Comparison of ENCODE assay signal across 3 cellular contexts in the genomic region with DNA sequence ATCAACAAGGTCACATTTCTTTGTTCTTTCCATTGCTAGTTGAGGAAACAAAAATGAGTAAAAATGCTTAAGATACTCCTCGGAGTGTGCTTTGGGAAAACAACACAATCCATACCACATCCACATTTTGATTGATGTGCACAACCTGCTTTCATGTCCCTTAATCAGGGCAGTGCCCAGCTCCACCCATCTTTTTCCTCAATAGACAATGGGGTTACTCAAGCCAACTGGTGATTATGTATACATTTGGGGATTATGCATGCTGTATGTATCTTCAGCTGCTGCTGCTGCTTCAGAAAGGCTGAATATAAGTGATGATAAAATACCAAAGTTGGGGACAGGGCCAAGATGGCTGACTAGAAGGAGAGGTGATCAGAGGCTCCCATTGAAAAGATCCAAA.
"Had no signal": no experiment of that assay in that cellular context is flagged by ENCODE, and none has a peak within 500 bp of the region (broad histone marks: within the 10 kb centered on the region; RNA-seq: fewer than 3 reads in every experiment).

No MANE protein-coding gene starts in this region.

- ATAC-seq: GM12878 had no signal

- H3K4me3 ChIP-seq: GM12878 had no signal

- DNase-seq: GDM1, GF-D8 had no signal
